In the genomic region with DNA sequence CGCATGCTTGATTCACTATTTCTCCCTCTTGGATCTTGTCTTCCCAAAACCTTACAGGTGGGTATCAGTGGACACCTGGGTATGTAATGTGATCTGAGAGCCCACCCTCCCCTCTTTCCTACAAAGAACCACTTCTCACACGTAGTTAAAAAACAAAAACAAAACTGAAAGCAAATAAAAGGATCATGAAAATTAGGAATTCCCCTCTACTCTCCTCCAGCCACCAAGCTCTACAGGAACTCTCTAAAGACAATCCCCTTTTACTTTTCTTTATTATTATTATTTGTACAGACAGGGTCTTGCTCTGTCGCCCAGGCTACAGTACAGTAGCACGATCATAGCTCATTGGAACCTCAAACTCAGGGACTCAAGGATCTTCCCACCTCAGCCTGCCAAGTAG, we compare ENCODE assay signal across 2 cellular contexts.
TF ChIP-seq lines count a peak whose summit lies in the region.

No MANE protein-coding gene starts in this region.

TF ChIP-seq in liver, 16 proteins besides CTCF, POLR2A, EP300 and RAD21:
- TF ChIP-seq FOXA1 (IDR thresholded peaks at IDR 0.05) = no peak

TF ChIP-seq in HepG2, 621 proteins besides CTCF, POLR2A, EP300 and RAD21:
- no peak for TF ChIP-seq SP4 (CRISPR knock-in tag; IDR thresholded peaks at IDR 0.05)
- TF ChIP-seq TEAD3 (CRISPR knock-in tag; optimal IDR thresholded peaks at IDR 0.05; ENCODE audit: borderline replicate concordance) = no peak
- TF ChIP-seq POGZ (CRISPR knock-in tag; IDR thresholded peaks at IDR 0.05) = no peak
